31 cellular contexts compared by ENCODE assay signal in the genomic region with DNA sequence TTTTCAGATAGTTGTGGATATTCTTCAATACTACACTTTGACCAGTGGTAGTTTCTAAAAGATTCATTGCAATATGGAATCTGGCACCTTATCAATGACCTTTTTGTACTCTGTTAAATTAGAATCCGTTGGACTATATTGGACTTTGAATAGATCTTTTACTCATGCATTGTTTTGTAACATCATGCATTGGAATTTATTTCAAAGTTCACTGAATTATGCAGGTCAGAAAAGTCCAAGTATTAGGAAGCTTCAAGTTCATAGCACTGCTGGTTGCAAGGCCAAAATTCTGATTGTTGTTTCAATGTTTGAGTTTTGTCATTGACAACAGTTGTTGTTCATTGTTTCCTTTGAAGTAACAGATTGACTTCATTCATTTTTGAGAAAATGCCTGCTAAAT.
"Had no signal": no experiment of that assay in that cellular context is flagged by ENCODE, and none has a peak within 500 bp of the region (broad histone marks: within the 10 kb centered on the region; RNA-seq: fewer than 3 reads in every experiment).

No MANE protein-coding gene starts in this region.

- H3K27me3 ChIP-seq: adrenal gland, body of pancreas, esophagus muscularis mucosa, foreskin keratinocyte, gastrocnemius medialis had no signal

- H3K27ac ChIP-seq: adrenal gland, body of pancreas, esophagus muscularis mucosa, foreskin keratinocyte, gastrocnemius medialis had no signal

- H3K4me1 ChIP-seq: adrenal gland, body of pancreas, esophagus muscularis mucosa, foreskin keratinocyte, gastrocnemius medialis had no signal

- FAIRE-seq: colon had no signal

- H3K4me3 ChIP-seq: adrenal gland, body of pancreas, esophagus muscularis mucosa, gastrocnemius medialis had no signal

- ATAC-seq: activated CD4-positive, alpha-beta T cell treated with anti-CD3 and anti-CD28 coated beads for 36 hours; activated CD8-positive, alpha-beta memory T cell treated with anti-CD3 and anti-CD28 coated beads, Interleukin-2, amount 10 ng/mL, durations not matched to agents 7 days and 5 days; activated CD8-positive, alpha-beta T cell treated with anti-CD3 and anti-CD28 coated beads, Interleukin-2, amount 10 ng/mL, durations not matched to agents 7 days and 5 days; activated T-helper 17 cell treated with anti-CD3 and anti-CD28 coated beads, Interleukin-2, amount 50 U/mL, for 72 hours; body of pancreas; effector memory CD8-positive, alpha-beta T cell; foreskin keratinocyte; gastrocnemius medialis; T-helper 17 cell had no signal

- H3K9me3 ChIP-seq: adrenal gland, body of pancreas, esophagus muscularis mucosa, gastrocnemius medialis had no signal

- DNase-seq: activated CD4-positive, alpha-beta memory T cell treated with anti-CD3 and anti-CD28 coated beads for 36 hours; activated CD4-positive, alpha-beta T cell treated with anti-CD3 and anti-CD28 coated beads for 36 hours; activated CD4-positive, alpha-beta T cell treated with anti-CD3 and anti-CD28 coated beads, Interleukin-2, amount 10 ng/mL, durations not matched to agents 24 days and 14 days; activated CD4-positive, CD25-positive, alpha-beta regulatory T cell; activated CD4-positive, CD25-positive, alpha-beta regulatory T cell treated with anti-CD3 and anti-CD28 coated beads, Interleukin-2, amount 50 U/mL, for 72 hours; activated CD8-positive, alpha-beta memory T cell treated with anti-CD3 and anti-CD28 coated beads, Interleukin-2, amount 10 ng/mL, durations not matched to agents 7 days and 5 days; activated CD8-positive, alpha-beta memory T cell treated with anti-CD3 and anti-CD28 coated beads, Interleukin-2, amount 50 U/mL, for 4 hours; activated CD8-positive, alpha-beta T cell treated with anti-CD3 and anti-CD28 coated beads, Interleukin-2, amount 10 ng/mL, durations not matched to agents 7 days and 5 days; activated effector memory CD4-positive, alpha-beta T cell treated with Interleukin-2 at 50 U/mL for 16 hours; activated gamma-delta T cell treated with Interleukin-2 at 50 U/mL for 16 hours; activated naive CD4-positive, alpha-beta T cell treated with anti-CD3 and anti-CD28 coated beads, Interleukin-2, amount 50 U/mL, for 16 hours; activated naive CD4-positive, alpha-beta T cell treated with Interleukin-2 at 50 U/mL for 16 hours; activated T-cell treated with anti-CD3 and anti-CD28 coated beads, Interleukin-2, amount 50 U/mL, for 1 hour; amygdala; aorta; body of pancreas; caudate nucleus; cortex of kidney; dermis blood vessel endothelial cell; effector CD4-positive, alpha-beta T cell; effector memory CD8-positive, alpha-beta T cell; erythroblast; foreskin keratinocyte; gastrocnemius medialis; T-helper 1 cell; T-helper 17 cell; T1000 had no signal
